In the genomic region with DNA sequence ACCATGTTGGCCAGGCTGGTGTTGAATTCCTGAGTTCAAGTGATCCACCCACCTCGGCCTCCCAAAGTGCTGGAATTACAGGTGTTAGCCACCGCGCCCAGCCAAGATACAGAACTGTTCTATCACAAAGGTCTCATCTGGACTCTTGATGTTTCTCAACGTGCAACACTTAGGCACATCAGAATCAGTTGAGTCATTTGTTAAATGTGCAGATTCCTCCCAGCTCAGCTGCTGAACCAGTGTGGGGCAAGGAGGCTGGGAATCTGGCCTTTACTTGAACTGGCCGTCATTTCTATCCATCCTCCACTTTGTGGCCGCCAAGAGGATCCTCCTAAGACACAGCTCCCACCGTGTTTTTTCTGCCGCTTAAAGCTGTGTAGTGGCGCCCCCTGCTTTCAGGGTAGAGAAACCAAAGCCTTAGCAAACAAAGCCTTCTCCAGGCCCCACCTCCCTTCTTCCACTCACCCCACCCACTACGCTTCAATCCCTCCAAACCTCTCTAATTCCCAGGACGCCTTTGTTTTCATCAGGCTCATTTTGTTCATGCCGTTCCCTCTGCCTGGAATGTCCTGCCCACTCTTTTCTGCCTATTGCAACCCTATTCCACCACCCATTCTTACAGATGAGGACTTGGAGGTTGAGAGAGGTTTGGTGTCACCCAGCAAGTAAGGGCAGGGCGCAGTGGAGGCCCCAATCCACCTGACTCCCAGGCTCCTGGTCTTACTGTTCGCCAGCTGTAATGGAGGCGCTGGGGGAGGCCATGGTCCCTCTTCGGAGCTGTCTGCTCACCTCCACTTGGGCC, we compare ENCODE assay signal across 8 cellular contexts. TPM values are rescaled to one million over a fixed set of nuclear protein-coding genes. Genes with fewer than 3 reads are reported as not detected.
DNase-seq lines count a peak whose midpoint lies in the region; ATAC-seq, FAIRE-seq and TF ChIP-seq lines count a peak whose summit lies in the region.
"Had no signal": no experiment of that assay in that cellular context is flagged by ENCODE, and none has a peak within 500 bp of the region (broad histone marks: within the 10 kb centered on the region; RNA-seq: fewer than 3 reads in every experiment).

No MANE protein-coding gene starts in this region.

- H4K20me1 ChIP-seq in K562 (replicated peaks; ENCODE audit: control insufficient read depth, insufficient read depth, low read length) (no peaks in the 10 kb centered on the region), HepG2 (ENCODE audit: insufficient read depth, low read length) (no peaks in the 10 kb centered on the region; the same call in 1 of the 2 replicates)

- TF ChIP-seq EP300 in K562 (IDR thresholded peaks at IDR 0.05; ENCODE audit: low read length), result no peak
- TF ChIP-seq EP300 in HepG2 (IDR thresholded peaks at IDR 0.05; ENCODE audit: low read depth in 2 of 2, low read length in 2 of 2), result no peak
- TF ChIP-seq EP300 in HepG2 (CRISPR knock-in tag; IDR thresholded peaks at IDR 0.05; ENCODE audit: borderline replicate concordance), result no peak

- 28% methylated on average over 13 of the region's 16 CpGs for WGBS in K562 (ENCODE audit: insufficient coverage, low coverage, missing lambda C conversion rate)
- 27% methylated on average over 16 of the region's 16 CpGs for WGBS in HepG2 (ENCODE audit: low lambda C conversion rate)

- TF ChIP-seq RAD21 in K562 (CRISPR knock-in tag; conservative IDR thresholded peaks at IDR 0.05 in 1 of 2, IDR thresholded peaks at IDR 0.05 in 1 of 2), result peak; percentile 59 to 85
- TF ChIP-seq RAD21 in HepG2 (CRISPR knock-in tag; IDR thresholded peaks at IDR 0.05), result no peak

- no TSS peak for BruUV-seq in K562 (replicated peaks; lab: Mats Ljungman, UMichigan)
- BruUV-seq in HepG2 (replicated peaks; lab: Mats Ljungman, UMichigan), result no TSS peak

- H3K4me2 ChIP-seq in K562 (ENCODE audit: insufficient read depth, low read length) (peak overlapping the region; percentile 18; the same call in 1 of the 2 replicates), HepG2 (ENCODE audit: low read depth, low read length) (no peak overlapping the region)

- CTCF ChIA-PET in K562 (lab: Yijun Ruan, JAX; ENCODE audit: low intra/inter-chr PET ratio), result interaction anchor here (0.9 to 2.4 kb wide), 2 partner anchors 28 to 30 kb away, joined by 4 to 21 read pairs; no protein-coding TSS in a partner anchor
- CTCF ChIA-PET in HepG2 (lab: Yijun Ruan, JAX; ENCODE audit: low intra/inter-chr PET ratio, low total read pairs), result no interaction called here

- peaks cover 8 to 23% of the 10 kb centered on the region in 2 experiments; a peak in 4 of 5 replicates for H3K4me1 ChIP-seq in K562 (replicated peaks in 1 of 2; ENCODE audit: control insufficient read depth in 2 of 2, insufficient read depth in 2 of 2, low read length in 2 of 2)
- H3K4me1 ChIP-seq in HepG2 (ENCODE audit: insufficient read depth, low read length), result no peaks in the 10 kb centered on the region

- H2AFZ ChIP-seq in K562 (ENCODE audit: low read depth, low read length) (peak overlapping the region; percentile 79), HepG2 (ENCODE audit: low read length) (no peak overlapping the region)

- H3K36me3 ChIP-seq in K562 (ENCODE audit: control insufficient read depth, insufficient read depth, low read length) (no peaks in the 10 kb centered on the region), HepG2 (replicated peaks in 1 of 2; ENCODE audit: control insufficient read depth in 1 of 2, insufficient read depth in 2 of 2, low read length in 2 of 2) (no peaks in the 10 kb centered on the region)

- in situ Hi-C loops in K562 (cut with MboI), result no loop called here
- in situ Hi-C loops in HepG2 (cut with HindIII; ENCODE audit: extremely low pct_ligation_motif_present, low pct_unique_long_range_greater_than_20kb), result no loop called here

- peaks cover 2% of the 10 kb centered on the region for H3K9me1 ChIP-seq in K562 (ENCODE audit: control insufficient read depth, insufficient read depth, low read length)

- peak; percentile 96 for ATAC-seq in K562
- peak; percentile 36 for ATAC-seq in HepG2
- no peak for ATAC-seq in HG03565 (IDR thresholded peaks at IDR 0.05; ENCODE audit: unreplicated experiment)

- H3K9me3 ChIP-seq in K562 (replicated peaks; ENCODE audit: control insufficient read depth, insufficient read depth, low read depth, low read length), result no peaks in the 10 kb centered on the region
- no peaks in the 10 kb centered on the region for H3K9me3 ChIP-seq in HepG2 (ENCODE audit: low read length)

- H3K4me3 ChIP-seq in K562 (no peak overlapping the region), HepG2 (replicated peaks in 1 of 3; ENCODE audit: insufficient read depth in 1 of 3, low read depth in 2 of 3, low read length in 3 of 3) (no peak overlapping the region)
- H3K4me3 ChIP-seq: skin epidermis had no signal

- H3K79me2 ChIP-seq in K562 (ENCODE audit: control insufficient read depth, insufficient read depth, low read length), result no peaks in the 10 kb centered on the region
- no peaks in the 10 kb centered on the region for H3K79me2 ChIP-seq in HepG2 (ENCODE audit: insufficient read depth, low read length)

- TF ChIP-seq CTCF in K562 (IDR thresholded peaks at IDR 0.05 in 2 of 3, conservative IDR thresholded peaks at IDR 0.05 in 1 of 3; ENCODE audit: insufficient read depth in 2 of 3, low read depth in 1 of 3, low read length in 3 of 3) (peak; percentile 81 to 87 (median 83)), HepG2 (CRISPR knock-in tag; IDR thresholded peaks at IDR 0.05) (peak; percentile 51)

- DNase-seq in GM03348 (ENCODE audit: low spot score), result peak; percentile 57
- DNase-seq in MV-4-11 (lab: John Stamatoyannopoulos, UW), result peak; percentile 36
- DNase-seq in K562 (ENCODE audit: extremely low read depth in 1 of 4, low spot score in 3 of 4), result peak; percentile 70 to 85 (median 74)
- DNase-seq in HepG2 (ENCODE audit: low spot score), result peak; percentile 35
- DNase-seq in retina, result no peak
- no peak for DNase-seq in SHP77 treated with DMSO at 0.1 percent for 48 hours (lab: John Stamatoyannopoulos, UW)

- no peaks in the 10 kb centered on the region for H3K27me3 ChIP-seq in K562 (ENCODE audit: control insufficient read depth in 2 of 2, insufficient read depth in 2 of 2, low read length in 2 of 2)
- H3K27me3 ChIP-seq in HepG2 (ENCODE audit: control insufficient read depth in 1 of 2, insufficient read depth in 2 of 2, low read length in 2 of 2), result peaks cover 18 to 72% of the 10 kb centered on the region in 2 experiments

- POLR2A ChIA-PET in K562 (lab: Yijun Ruan, JAX) (interaction anchor here (0.6 kb wide), 1 partner anchor 1093 kb away, joined by 3 read pairs; no protein-coding TSS in a partner anchor), HepG2 (lab: Yijun Ruan, JAX) (no interaction called here)

- intact Hi-C loops in K562 (cut with micrococcal nuclease), result loop anchor here (1.0 kb wide), 1 partner anchor 31 kb away; no protein-coding TSS in a partner anchor
- intact Hi-C loops in HepG2 (cut with micrococcal nuclease; ENCODE audit: unreplicated experiment), result no loop called here

- no peak for TF ChIP-seq POLR2A in K562 (conservative IDR thresholded peaks at IDR 0.05)
- TF ChIP-seq POLR2A in HepG2 (IDR thresholded peaks at IDR 0.05; ENCODE audit: insufficient read depth in 1 of 2, low read depth in 2 of 2, low read length in 2 of 2), result no peak

- H3K9ac ChIP-seq in K562 (ENCODE audit: insufficient read depth in 1 of 2, low read depth in 2 of 2, low read length in 2 of 2) (peak overlapping the region in 1 of 2 experiments; percentile 17; a peak in 1 of 4 replicates), HepG2 (ENCODE audit: insufficient read depth, low read depth, low read length) (no peak overlapping the region)

- peak; percentile 69 for FAIRE-seq in K562 (lab: Jason Lieb, UNC)
- no peak for FAIRE-seq in HepG2 (lab: Jason Lieb, UNC)

- H3K27ac ChIP-seq in K562 (ENCODE audit: extremely low read depth, low read depth, low read length) (no peak overlapping the region), HepG2 (ENCODE audit: extremely low read length, insufficient read depth, low read length) (no peak overlapping the region)

RNA-seq across cellular contexts. Expression of gene SPEG, which starts 0.8 kb away (rescaled TPM):
- 12.1 and 39.1 TPM in 2 replicates for total RNA-seq in K562 (2011; cell fraction: chromatin; rRNA removed; ENCODE audit: low replicate concordance)
- 23.0 and 26.8 TPM in 2 replicates for total RNA-seq in K562 (2011; cell fraction: nucleolus; rRNA removed)
- 15.2 and 19.2 TPM in 2 replicates for total RNA-seq in K562 (2011; cell fraction: nucleoplasm; rRNA removed)
- total RNA-seq in K562 (2014; rRNA removed), result 3.9 and 6.0 TPM in 2 replicates
- 1.3 and 1.5 TPM in 2 replicates for total RNA-seq in K562 (2014; rRNA removed; fragmentation: Illumina TruSeq; extraction: Trizol)
- total RNA-seq in K562 (2015; rRNA removed; fragmentation: Illumina TruSeq; extraction: Trizol), result 3.0 and 3.7 TPM in 2 replicates
- 6.0 and 8.7 TPM in 2 replicates for total RNA-seq in K562 (2021)
- polyA plus RNA-seq in K562 (2011; rRNA removed), result 6.3 and 6.5 TPM in 2 replicates
- 4.6 and 12.1 TPM in 2 replicates for polyA plus RNA-seq in K562 (2011; cell fraction: cytosol; rRNA removed)
- 24.5 and 70.3 TPM in 2 replicates for polyA plus RNA-seq in K562 (2011; cell fraction: nucleus; rRNA removed)
- 9.4 and 12.8 TPM in 2 replicates for polyA plus RNA-seq in K562 (2012)
- 2.4 and 5.5 TPM in 2 replicates for polyA plus RNA-seq in K562 (2014; fragmentation: Illumina TruSeq; extraction: Trizol)
- 1 to 10 TPM in 1 of 2 experiments, under 1 TPM in 1; 0.49 to 1.3 TPM for polyA plus RNA-seq in K562 (2014; fragmentation: Nextera tagmentation; extraction: Ambion mirVana)
- 6.5 and 7.9 TPM in 2 replicates for polyA plus RNA-seq in K562 (2014; rRNA removed)
- polyA minus RNA-seq in K562 (2011; rRNA and poly(A)+ RNA removed), result 1.5 and 2.0 TPM in 2 replicates
- 3.1 and 4.2 TPM in 2 replicates for polyA minus RNA-seq in K562 (2011; cell fraction: cytosol; rRNA and poly(A)+ RNA removed)
- 11.8 and 14.0 TPM in 2 replicates for polyA minus RNA-seq in K562 (2011; cell fraction: nucleus; rRNA and poly(A)+ RNA removed)
- total RNA-seq in HepG2 (2016; rRNA removed; fragmentation: Illumina TruSeq; extraction: Trizol), result 0.18 TPM in 1 of 2 replicates, not detected in the other
- 0.51 TPM in 1 of 2 replicates, not detected in the other for total RNA-seq in HepG2 (2016; cell fraction: cytosol; rRNA removed; fragmentation: Illumina TruSeq; extraction: Trizol; ENCODE audit: low read depth)
- total RNA-seq in HepG2 (2016; cell fraction: insoluble cytoplasmic fraction; rRNA removed; fragmentation: Illumina TruSeq; extraction: Trizol), result 0.06 TPM in 1 of 2 replicates, not detected in the other
- total RNA-seq in HepG2 (2016; cell fraction: membrane; rRNA removed; fragmentation: Illumina TruSeq; extraction: Trizol), result 0.12 and 1.1 TPM in 2 replicates
- total RNA-seq in HepG2 (2016; cell fraction: nucleus; rRNA removed; fragmentation: Illumina TruSeq; extraction: Trizol), result 0.71 TPM in 1 of 2 replicates, not detected in the other
- 0.24 and 0.94 TPM in 2 replicates for polyA plus RNA-seq in HepG2 (2011; rRNA removed)
- polyA plus RNA-seq in HepG2 (2011; cell fraction: cytosol; rRNA removed), result 0.13 and 0.20 TPM in 2 replicates
- polyA plus RNA-seq in HepG2 (2011; cell fraction: nucleus; rRNA removed), result 0.45 and 1.0 TPM in 2 replicates
- polyA plus RNA-seq in HepG2 (2012), result 0.93 and 1.4 TPM in 2 replicates
- 0.38 and 0.63 TPM in 2 replicates for polyA plus RNA-seq in HepG2 (2016; cell fraction: cytosol; fragmentation: Illumina TruSeq; extraction: Trizol; ENCODE audit: low read depth)
- 0.98 TPM in 1 of 2 replicates, not detected in the other for polyA plus RNA-seq in HepG2 (2016; cell fraction: insoluble cytoplasmic fraction; fragmentation: Illumina TruSeq; extraction: Trizol; ENCODE audit: low read depth)
- 0.58 and 1.4 TPM in 2 replicates for polyA plus RNA-seq in HepG2 (2016; cell fraction: membrane; fragmentation: Illumina TruSeq; extraction: Trizol; ENCODE audit: low read depth)
- polyA plus RNA-seq in HepG2 (2016; cell fraction: nucleus; fragmentation: Illumina TruSeq; extraction: Trizol; ENCODE audit: insufficient read depth, low read depth), result 0.41 TPM in 1 of 2 replicates, not detected in the other
- 0.44 and 4.0 TPM in 2 replicates for polyA minus RNA-seq in HepG2 (2011; rRNA and poly(A)+ RNA removed; ENCODE audit: low replicate concordance)
- polyA minus RNA-seq in HepG2 (2011; cell fraction: cytosol; rRNA and poly(A)+ RNA removed), result not detected in 2 replicates
- polyA minus RNA-seq in HepG2 (2011; cell fraction: nucleus; rRNA and poly(A)+ RNA removed), result 0.37 and 1.8 TPM in 2 replicates

RNA-seq across cellular contexts. Expression of gene DES, which starts 15.7 kb away (rescaled TPM):
- 4.9 and 11.0 TPM in 2 replicates for total RNA-seq in K562 (2011; cell fraction: chromatin; rRNA removed; ENCODE audit: low replicate concordance)
- total RNA-seq in K562 (2011; cell fraction: nucleolus; rRNA removed), result 5.9 and 8.8 TPM in 2 replicates
- 5.4 and 9.5 TPM in 2 replicates for total RNA-seq in K562 (2011; cell fraction: nucleoplasm; rRNA removed)
- total RNA-seq in K562 (2014; rRNA removed) (25.8 and 27.8 TPM in 2 replicates), K562 (2014; rRNA removed; fragmentation: Illumina TruSeq; extraction: Trizol) (12.0 and 18.2 TPM in 2 replicates), K562 (2015; rRNA removed; fragmentation: Illumina TruSeq; extraction: Trizol) (28.3 and 29.1 TPM in 2 replicates), K562 (2021) (17.4 and 21.9 TPM in 2 replicates), HepG2 (2016; rRNA removed; fragmentation: Illumina TruSeq; extraction: Trizol) (not detected in 2 replicates)
- polyA plus RNA-seq in K562 (2011; rRNA removed) (17.0 and 58.9 TPM in 2 replicates), K562 (2014; fragmentation: Illumina TruSeq; extraction: Trizol) (32.7 and 35.3 TPM in 2 replicates), K562 (2014; fragmentation: Nextera tagmentation; extraction: Ambion mirVana) (1 to 10 TPM; 2.5 to 4.0 TPM), K562 (2014; rRNA removed) (21.2 and 25.1 TPM in 2 replicates), HepG2 (2011; rRNA removed) (0.21 TPM in 1 of 2 replicates, not detected in the other)
- 13.4 and 60.3 TPM in 2 replicates for polyA plus RNA-seq in K562 (2011; cell fraction: cytosol; rRNA removed)
- polyA plus RNA-seq in K562 (2011; cell fraction: nucleus; rRNA removed), result 5.3 and 28.7 TPM in 2 replicates
- 21.4 and 54.5 TPM in 2 replicates for polyA plus RNA-seq in K562 (2012)
- 8.9 and 64.7 TPM in 2 replicates for polyA minus RNA-seq in K562 (2011; rRNA and poly(A)+ RNA removed)
- 5.5 and 26.3 TPM in 2 replicates for polyA minus RNA-seq in K562 (2011; cell fraction: cytosol; rRNA and poly(A)+ RNA removed)
- polyA minus RNA-seq in K562 (2011; cell fraction: nucleus; rRNA and poly(A)+ RNA removed), result 3.0 and 5.9 TPM in 2 replicates
- total RNA-seq in HepG2 (2016; cell fraction: cytosol; rRNA removed; fragmentation: Illumina TruSeq; extraction: Trizol; ENCODE audit: low read depth), result 0.10 TPM in 1 of 2 replicates, not detected in the other
- total RNA-seq in HepG2 (2016; cell fraction: insoluble cytoplasmic fraction; rRNA removed; fragmentation: Illumina TruSeq; extraction: Trizol), result not detected in 2 replicates
- total RNA-seq in HepG2 (2016; cell fraction: membrane; rRNA removed; fragmentation: Illumina TruSeq; extraction: Trizol), result not detected in 2 replicates
- not detected in 2 replicates for total RNA-seq in HepG2 (2016; cell fraction: nucleus; rRNA removed; fragmentation: Illumina TruSeq; extraction: Trizol)
- polyA plus RNA-seq in HepG2 (2011; cell fraction: cytosol; rRNA removed), result 0.05 and 0.09 TPM in 2 replicates
- polyA plus RNA-seq in HepG2 (2011; cell fraction: nucleus; rRNA removed), result 0.51 TPM in 1 of 2 replicates, not detected in the other
- not detected in 2 replicates for polyA plus RNA-seq in HepG2 (2012)
- not detected in 2 replicates for polyA plus RNA-seq in HepG2 (2016; cell fraction: cytosol; fragmentation: Illumina TruSeq; extraction: Trizol; ENCODE audit: low read depth)
- not detected in 2 replicates for polyA plus RNA-seq in HepG2 (2016; cell fraction: insoluble cytoplasmic fraction; fragmentation: Illumina TruSeq; extraction: Trizol; ENCODE audit: low read depth)
- not detected in 2 replicates for polyA plus RNA-seq in HepG2 (2016; cell fraction: membrane; fragmentation: Illumina TruSeq; extraction: Trizol; ENCODE audit: low read depth)
- polyA plus RNA-seq in HepG2 (2016; cell fraction: nucleus; fragmentation: Illumina TruSeq; extraction: Trizol; ENCODE audit: insufficient read depth, low read depth), result not detected in 2 replicates
- 0.06 and 8.3 TPM in 2 replicates for polyA minus RNA-seq in HepG2 (2011; rRNA and poly(A)+ RNA removed; ENCODE audit: low replicate concordance)
- polyA minus RNA-seq in HepG2 (2011; cell fraction: cytosol; rRNA and poly(A)+ RNA removed), result not detected in 2 replicates
- polyA minus RNA-seq in HepG2 (2011; cell fraction: nucleus; rRNA and poly(A)+ RNA removed), result not detected in 2 replicates

RNA-seq across cellular contexts. Expression of gene DNPEP, which starts 46.2 kb away (rescaled TPM):
- 68.2 and 175 TPM in 2 replicates for total RNA-seq in K562 (2011; cell fraction: chromatin; rRNA removed; ENCODE audit: low replicate concordance)
- 98.4 and 99.9 TPM in 2 replicates for total RNA-seq in K562 (2011; cell fraction: nucleolus; rRNA removed)
- total RNA-seq in K562 (2011; cell fraction: nucleoplasm; rRNA removed), result 71.9 and 73.9 TPM in 2 replicates
- total RNA-seq in K562 (2014; rRNA removed) (37.5 and 62.2 TPM in 2 replicates), K562 (2014; rRNA removed; fragmentation: Illumina TruSeq; extraction: Trizol) (28.3 and 38.1 TPM in 2 replicates), K562 (2015; rRNA removed; fragmentation: Illumina TruSeq; extraction: Trizol) (44.0 and 45.5 TPM in 2 replicates), K562 (2021) (71.4 and 74.8 TPM in 2 replicates), HepG2 (2016; rRNA removed; fragmentation: Illumina TruSeq; extraction: Trizol) (103 and 104 TPM in 2 replicates)
- polyA plus RNA-seq in K562 (2011; rRNA removed) (52.5 and 66.6 TPM in 2 replicates), K562 (2014; fragmentation: Illumina TruSeq; extraction: Trizol) (45.2 and 68.1 TPM in 2 replicates), K562 (2014; fragmentation: Nextera tagmentation; extraction: Ambion mirVana) (10 to 100 TPM; 34.6 to 53.2 TPM), K562 (2014; rRNA removed) (61.3 and 70.4 TPM in 2 replicates), HepG2 (2011; rRNA removed) (109 and 130 TPM in 2 replicates)
- polyA plus RNA-seq in K562 (2011; cell fraction: cytosol; rRNA removed), result 71.9 and 131 TPM in 2 replicates
- 108 and 164 TPM in 2 replicates for polyA plus RNA-seq in K562 (2011; cell fraction: nucleus; rRNA removed)
- 78.1 and 85.3 TPM in 2 replicates for polyA plus RNA-seq in K562 (2012)
- polyA minus RNA-seq in K562 (2011; rRNA and poly(A)+ RNA removed), result 24.7 and 36.5 TPM in 2 replicates
- polyA minus RNA-seq in K562 (2011; cell fraction: cytosol; rRNA and poly(A)+ RNA removed), result 31.6 and 35.3 TPM in 2 replicates
- 27.1 and 36.2 TPM in 2 replicates for polyA minus RNA-seq in K562 (2011; cell fraction: nucleus; rRNA and poly(A)+ RNA removed)
- total RNA-seq in HepG2 (2016; cell fraction: cytosol; rRNA removed; fragmentation: Illumina TruSeq; extraction: Trizol; ENCODE audit: low read depth), result 50.2 and 51.7 TPM in 2 replicates
- total RNA-seq in HepG2 (2016; cell fraction: insoluble cytoplasmic fraction; rRNA removed; fragmentation: Illumina TruSeq; extraction: Trizol), result 93.4 and 106 TPM in 2 replicates
- 77.6 and 92.7 TPM in 2 replicates for total RNA-seq in HepG2 (2016; cell fraction: membrane; rRNA removed; fragmentation: Illumina TruSeq; extraction: Trizol)
- 62.5 and 67.1 TPM in 2 replicates for total RNA-seq in HepG2 (2016; cell fraction: nucleus; rRNA removed; fragmentation: Illumina TruSeq; extraction: Trizol)
- 66.5 and 97.7 TPM in 2 replicates for polyA plus RNA-seq in HepG2 (2011; cell fraction: cytosol; rRNA removed)
- polyA plus RNA-seq in HepG2 (2011; cell fraction: nucleus; rRNA removed), result 277 and 306 TPM in 2 replicates
- polyA plus RNA-seq in HepG2 (2012), result 76.3 and 101 TPM in 2 replicates
- polyA plus RNA-seq in HepG2 (2016; cell fraction: cytosol; fragmentation: Illumina TruSeq; extraction: Trizol; ENCODE audit: low read depth), result 62.5 and 80.3 TPM in 2 replicates
- polyA plus RNA-seq in HepG2 (2016; cell fraction: insoluble cytoplasmic fraction; fragmentation: Illumina TruSeq; extraction: Trizol; ENCODE audit: low read depth), result 93.7 and 94.8 TPM in 2 replicates
- 72.3 and 84.5 TPM in 2 replicates for polyA plus RNA-seq in HepG2 (2016; cell fraction: membrane; fragmentation: Illumina TruSeq; extraction: Trizol; ENCODE audit: low read depth)
- polyA plus RNA-seq in HepG2 (2016; cell fraction: nucleus; fragmentation: Illumina TruSeq; extraction: Trizol; ENCODE audit: insufficient read depth, low read depth), result 145 and 149 TPM in 2 replicates
- 78.0 and 193 TPM in 2 replicates for polyA minus RNA-seq in HepG2 (2011; rRNA and poly(A)+ RNA removed; ENCODE audit: low replicate concordance)
- 37.2 and 45.9 TPM in 2 replicates for polyA minus RNA-seq in HepG2 (2011; cell fraction: cytosol; rRNA and poly(A)+ RNA removed)
- polyA minus RNA-seq in HepG2 (2011; cell fraction: nucleus; rRNA and poly(A)+ RNA removed), result 77.3 and 82.6 TPM in 2 replicates

Comparison
In these comparisons a context has a peak if more than half of its experiments do, and no peak if none do; other contexts are left out.
1. DNase-seq: peak in GM03348 (single experiment), MV-4-11 (single experiment), K562 (4 of 4) and HepG2 (single experiment); none in retina (single experiment) and SHP77 treated with DMSO at 0.1 percent for 48 hours (single experiment).
2. RNA of gene DES, which starts 15.7 kb away (total RNA-seq): 4.9 to 29.1 TPM in K562; 0.10 TPM in HepG2; every median in the first group is over 4 times any median in the second.